In the genomic region with DNA sequence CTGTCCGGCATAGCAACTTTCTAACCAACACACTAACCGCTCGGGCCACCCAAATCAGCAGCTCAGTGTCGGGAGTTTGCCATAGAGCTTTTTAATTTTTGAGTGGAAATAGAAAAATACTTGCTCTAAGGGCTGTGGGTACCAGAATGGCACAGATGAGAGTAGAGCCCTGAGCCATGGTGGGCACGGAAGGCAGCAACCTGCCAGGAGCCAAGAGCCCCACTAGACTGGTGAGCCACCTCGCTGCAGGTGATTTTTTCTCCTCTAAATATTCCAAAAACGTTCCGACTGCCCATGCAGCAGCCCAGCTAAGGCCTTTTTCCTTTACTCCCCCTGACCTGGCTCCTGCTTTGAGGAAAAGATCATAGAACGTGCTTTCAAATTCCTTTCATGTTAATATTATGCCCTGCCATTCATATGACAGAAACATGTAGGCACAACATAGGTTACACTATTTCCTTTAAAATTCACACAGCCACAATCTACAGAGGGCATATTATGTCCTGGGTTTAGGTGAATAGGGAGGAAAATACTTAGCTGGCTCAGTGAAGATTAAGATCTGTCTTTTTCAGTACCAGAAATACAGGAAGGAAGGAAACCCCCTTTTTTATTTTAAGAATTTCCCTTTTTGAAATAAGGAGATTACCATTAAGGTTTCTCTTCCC, we compare ENCODE assay signal across 8 cellular contexts.
A peak's percentile ranks its signal among the peaks of the same experiment; 100 is the strongest.
DNase-seq lines count a peak whose midpoint lies in the region; ATAC-seq and TF ChIP-seq lines count a peak whose summit lies in the region.
"Not testable (repeated sequence)": the region's sequence is repeated elsewhere in the genome, so short reads cannot be mapped to it uniquely, and the experiment has no call there.

No MANE protein-coding gene starts in this region.

- H3K4me1 ChIP-seq in CD4-positive, CD25-positive, alpha-beta regulatory T cell (ENCODE audit: control insufficient read depth, insufficient read depth, low read length, poor library complexity, severe bottlenecking): peaks cover 11% of the 10 kb centered on the region

- not testable (repeated sequence) for DNase-seq in CD4-positive, CD25-positive, alpha-beta regulatory T cell; activated CD4-positive, alpha-beta memory T cell treated with anti-CD3 and anti-CD28 coated beads for 36 hours; activated T-cell treated with anti-CD3 and anti-CD28 coated beads, Interleukin-2, amount 50 U/mL, for 72 hours; endothelial cell (ENCODE audit: low spot score); natural killer cell; stimulated activated naive CD8-positive, alpha-beta T cell treated with anti-CD3 and anti-CD28 coated beads, Interleukin-15, amount 100 ng/mL, for 72 hours

- intact Hi-C loops in activated CD4-positive, alpha-beta memory T cell treated with anti-CD3 and anti-CD28 coated beads for 36 hours (cut with micrococcal nuclease): loop anchor here (2.0 kb wide), 1 partner anchor 130 kb away; no protein-coding TSS in a partner anchor
- intact Hi-C loops in natural killer cell (cut with micrococcal nuclease): not testable (repeated sequence)

- CTCF ChIA-PET in activated CD4-positive, alpha-beta memory T cell treated with anti-CD3 and anti-CD28 coated beads for 36 hours (lab: Charles Lee): not testable (repeated sequence)

- H3K4me3 Mint-ChIP-seq in CD4-positive, CD25-positive, alpha-beta regulatory T cell: peak overlapping the region; percentile 37 to 79 (median 69)
- H3K4me3 Mint-ChIP-seq in T-helper 1 cell treated with Interleukin-12 subunit alpha and Interleukin-12 subunit beta and Interleukin-4 antibody, amounts not matched to agents 30 μg/mL and 1 μg/mL, for 36 hours: peak overlapping the region; percentile 10
- H3K4me3 Mint-ChIP-seq in activated CD4-positive, alpha-beta memory T cell treated with anti-CD3 and anti-CD28 coated beads for 36 hours; endothelial cell (ENCODE audit: unreplicated experiment): not testable (repeated sequence)
- peak overlapping the region; percentile 69 to 80 for H3K4me3 Mint-ChIP-seq in activated T-cell treated with anti-CD3 and anti-CD28 coated beads, Interleukin-2, amount 50 U/mL, for 72 hours
- H3K4me3 Mint-ChIP-seq in activated naive CD8-positive, alpha-beta T cell: peak overlapping the region; percentile 69
- H3K4me3 Mint-ChIP-seq in natural killer cell: peak overlapping the region; percentile 73
- peak overlapping the region; percentile 45 to 68 for H3K4me3 Mint-ChIP-seq in stimulated activated naive CD8-positive, alpha-beta T cell treated with anti-CD3 and anti-CD28 coated beads, Interleukin-15, amount 100 ng/mL, for 72 hours

- not testable (repeated sequence) for H3K36me3 ChIP-seq in CD4-positive, CD25-positive, alpha-beta regulatory T cell (ENCODE audit: control insufficient read depth, insufficient read depth, low read length)

- peaks cover 17 to 49% (median 30%) of the 10 kb centered on the region in 4 donors for H3K4me1 Mint-ChIP-seq in CD4-positive, CD25-positive, alpha-beta regulatory T cell
- H3K4me1 Mint-ChIP-seq in T-helper 1 cell treated with Interleukin-12 subunit alpha and Interleukin-12 subunit beta and Interleukin-4 antibody, amounts not matched to agents 30 μg/mL and 1 μg/mL, for 36 hours (ENCODE audit: low read depth): peaks cover 27% of the 10 kb centered on the region
- H3K4me1 Mint-ChIP-seq in activated CD4-positive, alpha-beta memory T cell treated with anti-CD3 and anti-CD28 coated beads for 36 hours (ENCODE audit: low read depth): peaks cover 38% of the 10 kb centered on the region
- peaks cover 51% of the 10 kb centered on the region for H3K4me1 Mint-ChIP-seq in activated T-cell treated with anti-CD3 and anti-CD28 coated beads, Interleukin-2, amount 50 U/mL, for 72 hours (ENCODE audit: low read depth)
- H3K4me1 Mint-ChIP-seq in activated naive CD8-positive, alpha-beta T cell (ENCODE audit: low read depth): peaks cover 41% of the 10 kb centered on the region
- not testable (repeated sequence) for H3K4me1 Mint-ChIP-seq in endothelial cell (ENCODE audit: unreplicated experiment)
- H3K4me1 Mint-ChIP-seq in natural killer cell: peaks cover 28% of the 10 kb centered on the region in 2 donors
- peaks cover 66% of the 10 kb centered on the region for H3K4me1 Mint-ChIP-seq in stimulated activated naive CD8-positive, alpha-beta T cell treated with anti-CD3 and anti-CD28 coated beads, Interleukin-15, amount 100 ng/mL, for 72 hours

- POLR2A ChIA-PET in activated CD4-positive, alpha-beta memory T cell treated with anti-CD3 and anti-CD28 coated beads for 36 hours (lab: Charles Lee): interaction anchor here (1.2 kb wide), 1 partner anchor 19 kb away, joined by 3 read pairs; no protein-coding TSS in a partner anchor

- ATAC-seq in CD4-positive, CD25-positive, alpha-beta regulatory T cell (ENCODE audit: low read depth in 2 of 2); natural killer cell: not testable (repeated sequence)
- peak; percentile 48 to 58 for ATAC-seq in activated T-cell treated with anti-CD3 and anti-CD28 coated beads, Interleukin-2, amount 50 U/mL, for 72 hours (replicated peaks in 1 of 2)
- peak; percentile 53 for ATAC-seq in stimulated activated naive CD8-positive, alpha-beta T cell treated with anti-CD3 and anti-CD28 coated beads, Interleukin-15, amount 100 ng/mL, for 72 hours

- H3K27ac Mint-ChIP-seq in CD4-positive, CD25-positive, alpha-beta regulatory T cell: peak overlapping the region; percentile 85 to 99 (median 92)
- H3K27ac Mint-ChIP-seq in T-helper 1 cell treated with Interleukin-12 subunit alpha and Interleukin-12 subunit beta and Interleukin-4 antibody, amounts not matched to agents 30 μg/mL and 1 μg/mL, for 36 hours: peak overlapping the region; percentile 58
- peak overlapping the region; percentile 35 for H3K27ac Mint-ChIP-seq in activated CD4-positive, alpha-beta memory T cell treated with anti-CD3 and anti-CD28 coated beads for 36 hours
- H3K27ac Mint-ChIP-seq in activated T-cell treated with anti-CD3 and anti-CD28 coated beads, Interleukin-2, amount 50 U/mL, for 72 hours: peak overlapping the region; percentile 91
- peak overlapping the region; percentile 89 for H3K27ac Mint-ChIP-seq in activated naive CD8-positive, alpha-beta T cell
- H3K27ac Mint-ChIP-seq in endothelial cell (ENCODE audit: unreplicated experiment) (peak overlapping the region; percentile 32), natural killer cell (peak overlapping the region; percentile 85 to 87)
- peak overlapping the region; percentile 67 to 92 for H3K27ac Mint-ChIP-seq in stimulated activated naive CD8-positive, alpha-beta T cell treated with anti-CD3 and anti-CD28 coated beads, Interleukin-15, amount 100 ng/mL, for 72 hours

- H3K36me3 Mint-ChIP-seq in CD4-positive, CD25-positive, alpha-beta regulatory T cell; activated CD4-positive, alpha-beta memory T cell treated with anti-CD3 and anti-CD28 coated beads for 36 hours; activated naive CD8-positive, alpha-beta T cell; endothelial cell (ENCODE audit: low read depth, unreplicated experiment): not testable (repeated sequence)
- H3K36me3 Mint-ChIP-seq in T-helper 1 cell treated with Interleukin-12 subunit alpha and Interleukin-12 subunit beta and Interleukin-4 antibody, amounts not matched to agents 30 μg/mL and 1 μg/mL, for 36 hours (ENCODE audit: low read depth): peaks cover 11% of the 10 kb centered on the region
- peaks cover 10 to 17% of the 10 kb centered on the region in 2 donors for H3K36me3 Mint-ChIP-seq in activated T-cell treated with anti-CD3 and anti-CD28 coated beads, Interleukin-2, amount 50 U/mL, for 72 hours (ENCODE audit: insufficient read depth in 2 of 2)
- peaks cover 15% of the 10 kb centered on the region for H3K36me3 Mint-ChIP-seq in natural killer cell

- H3K27me3 ChIP-seq in CD4-positive, CD25-positive, alpha-beta regulatory T cell (ENCODE audit: control insufficient read depth, insufficient read depth, low read length): not testable (repeated sequence)

- not testable (repeated sequence) for H3K4me3 ChIP-seq in CD4-positive, CD25-positive, alpha-beta regulatory T cell (ENCODE audit: low read depth, low read length)

- H3K27me3 Mint-ChIP-seq in CD4-positive, CD25-positive, alpha-beta regulatory T cell; T-helper 1 cell treated with Interleukin-12 subunit alpha and Interleukin-12 subunit beta and Interleukin-4 antibody, amounts not matched to agents 30 μg/mL and 1 μg/mL, for 36 hours (ENCODE audit: low read depth); activated CD4-positive, alpha-beta memory T cell treated with anti-CD3 and anti-CD28 coated beads for 36 hours; activated T-cell treated with anti-CD3 and anti-CD28 coated beads, Interleukin-2, amount 50 U/mL, for 72 hours (ENCODE audit: low read depth); activated naive CD8-positive, alpha-beta T cell; endothelial cell (ENCODE audit: unreplicated experiment); natural killer cell (ENCODE audit: low read depth in 2 of 2); stimulated activated naive CD8-positive, alpha-beta T cell treated with anti-CD3 and anti-CD28 coated beads, Interleukin-15, amount 100 ng/mL, for 72 hours: not testable (repeated sequence)

- not testable (repeated sequence) for H3K27ac ChIP-seq in CD4-positive, CD25-positive, alpha-beta regulatory T cell (ENCODE audit: insufficient read depth, low read length, poor library complexity, severe bottlenecking)

- not testable (repeated sequence) for H3K9me3 ChIP-seq in CD4-positive, CD25-positive, alpha-beta regulatory T cell (ENCODE audit: control insufficient read depth in 2 of 2, low read length in 2 of 2)

- not testable (repeated sequence) for TF ChIP-seq CTCF in endothelial cell (IDR thresholded peaks at IDR 0.05; ENCODE audit: unreplicated experiment); natural killer cell (IDR thresholded peaks at IDR 0.05)

- peaks cover 0 to 13% (median 1%) of the 10 kb centered on the region in 7 donors for H3K9me3 Mint-ChIP-seq in CD4-positive, CD25-positive, alpha-beta regulatory T cell
- peaks cover 30% of the 10 kb centered on the region for H3K9me3 Mint-ChIP-seq in T-helper 1 cell treated with Interleukin-12 subunit alpha and Interleukin-12 subunit beta and Interleukin-4 antibody, amounts not matched to agents 30 μg/mL and 1 μg/mL, for 36 hours
- H3K9me3 Mint-ChIP-seq in activated CD4-positive, alpha-beta memory T cell treated with anti-CD3 and anti-CD28 coated beads for 36 hours: peaks cover 15% of the 10 kb centered on the region
- not testable (repeated sequence) for H3K9me3 Mint-ChIP-seq in activated T-cell treated with anti-CD3 and anti-CD28 coated beads, Interleukin-2, amount 50 U/mL, for 72 hours; activated naive CD8-positive, alpha-beta T cell (ENCODE audit: low read depth); endothelial cell (ENCODE audit: unreplicated experiment); natural killer cell
- H3K9me3 Mint-ChIP-seq in stimulated activated naive CD8-positive, alpha-beta T cell treated with anti-CD3 and anti-CD28 coated beads, Interleukin-15, amount 100 ng/mL, for 72 hours: peaks cover 15 to 16% of the 10 kb centered on the region in 2 donors

Comparison
In these comparisons a context has a peak if more than half of its experiments do, and no peak if none do; other contexts are left out.
1. H3K27ac Mint-ChIP-seq: peak in every context shown above with its lines; median percentile 92 in CD4-positive, CD25-positive, alpha-beta regulatory T cell; 91 in activated T-cell treated with anti-CD3 and anti-CD28 coated beads, Interleukin-2, amount 50 U/mL, for 72 hours; 89 in activated naive CD8-positive, alpha-beta T cell; 86 in natural killer cell; 80 in stimulated activated naive CD8-positive, alpha-beta T cell treated with anti-CD3 and anti-CD28 coated beads, Interleukin-15, amount 100 ng/mL, for 72 hours; 58 in T-helper 1 cell treated with Interleukin-12 subunit alpha and Interleukin-12 subunit beta and Interleukin-4 antibody, amounts not matched to agents 30 μg/mL and 1 μg/mL, for 36 hours; 35 in activated CD4-positive, alpha-beta memory T cell treated with anti-CD3 and anti-CD28 coated beads for 36 hours; 32 in endothelial cell.